23 cellular contexts compared by ENCODE assay signal in genomic region chr5:83209963-83210362, GRCh38.
DNase-seq lines count a peak whose midpoint lies in the region; ATAC-seq, FAIRE-seq and TF ChIP-seq lines count a peak whose summit lies in the region.
"Had no signal": no experiment of that assay in that cellular context is flagged by ENCODE, and none has a peak within 500 bp of the region (broad histone marks: within the 10 kb centered on the region; RNA-seq: fewer than 3 reads in every experiment).

No MANE protein-coding gene starts in this region.

- intact Hi-C loops in posterior cingulate gyrus (cut with DNase I): no loop called here

- peak; percentile 11 for FAIRE-seq in GM19239 (lab: Jason Lieb, UNC)
- FAIRE-seq: GM12892, H54, HepG2 had no signal

- no peak for ATAC-seq in GM19351 (IDR thresholded peaks at IDR 0.05; ENCODE audit: unreplicated experiment)
- ATAC-seq: HepG2, PC-3, SK-N-SH treated with all-trans-retinoic acid at 6 μM for 48 hours had no signal

- DNase-seq in GM19239 (ENCODE audit: insufficient read length, low spot score) (no peak), NCI-H82 treated with DMSO at 0.1 percent for 48 hours (lab: John Stamatoyannopoulos, UW; ENCODE audit: unreplicated experiment) (peak; percentile 77), fibroblast of mammary gland (ENCODE audit: low read depth) (peak; percentile 12), superior temporal gyrus (ENCODE audit: extremely low spot score) (peak; percentile 35), posterior cingulate gyrus (no peak)
- DNase-seq in activated CD4-positive, CD25-positive, alpha-beta regulatory T cell treated with anti-CD3 and anti-CD28 coated beads, Interleukin-2, amount 50 U/mL, for 72 hours: no peak
- DNase-seq: BE2C; Calu3; DND-41; Karpas-422; NCI-H1092 treated with DMSO at 0.1 percent for 48 hours; NCI-H1436 treated with DMSO at 0.1 percent for 48 hours; NCI-H1930; NCI-H2107; NCI-H524; NCI-H748 treated with DMSO at 0.1 percent for 48 hours; NK-92 treated with Interleukin-12 subunit alpha and Interleukin-12 subunit beta, amount 100 ng/mL, for 24 hours; PC-3 had no signal

- no peak for TF ChIP-seq CTCF in fibroblast of mammary gland (conservative IDR thresholded peaks at IDR 0.05; ENCODE audit: control insufficient read depth, insufficient read depth, low read depth, low read length)

- H3K4me3 ChIP-seq in fibroblast of mammary gland (ENCODE audit: control insufficient read depth, low read depth, low read length): no peak overlapping the region

Comparison
In these comparisons a context has a peak if more than half of its experiments do, and no peak if none do; other contexts are left out.
1. DNase-seq: peak in NCI-H82 treated with DMSO at 0.1 percent for 48 hours (single experiment), fibroblast of mammary gland (single experiment) and superior temporal gyrus (single experiment); none in GM19239 (single experiment), activated CD4-positive, CD25-positive, alpha-beta regulatory T cell treated with anti-CD3 and anti-CD28 coated beads, Interleukin-2, amount 50 U/mL, for 72 hours (single experiment) and posterior cingulate gyrus (0 of 10).